In the genomic region with DNA sequence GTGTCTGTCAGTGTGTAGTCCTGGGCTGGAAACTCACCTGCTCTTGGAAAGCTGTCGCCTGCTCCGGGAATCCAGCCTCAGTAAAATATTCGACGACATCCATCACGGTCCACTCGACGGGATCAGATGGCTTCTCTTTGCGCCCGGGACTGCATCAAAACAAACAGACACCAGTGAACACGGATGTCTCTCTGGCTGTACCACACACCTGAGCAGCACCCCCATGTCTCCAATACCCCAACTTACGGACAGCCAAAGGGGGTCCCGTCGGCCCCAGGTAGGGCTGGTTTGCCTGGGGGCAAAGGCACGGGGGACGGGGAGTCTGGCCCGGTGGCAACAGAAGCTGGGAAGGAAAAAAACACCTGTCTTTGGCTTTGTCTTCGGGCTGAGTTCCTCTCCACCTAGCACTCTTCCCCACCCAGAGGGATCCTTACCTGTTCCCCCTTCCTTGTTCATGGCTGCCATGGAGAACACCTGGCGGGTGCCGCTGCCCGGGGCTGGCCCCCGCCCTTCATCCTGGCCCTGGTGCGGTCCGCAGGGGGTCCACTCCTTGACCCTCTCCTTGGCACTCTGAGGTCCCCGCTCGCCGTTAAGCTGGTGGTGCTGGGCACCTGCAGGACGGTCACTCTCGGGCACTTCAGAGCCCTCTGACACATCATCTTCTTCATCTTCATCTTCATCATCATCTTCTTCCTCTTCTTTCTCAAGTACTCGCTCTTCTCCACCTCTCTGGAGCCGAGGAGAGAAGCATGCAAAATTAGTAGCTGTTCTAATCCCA, we compare ENCODE assay signal across 9 cellular contexts. TPM values are rescaled to one million over a fixed set of nuclear protein-coding genes. Genes with fewer than 3 reads are reported as not detected.
DNase-seq lines count a peak whose midpoint lies in the region; ATAC-seq, FAIRE-seq and TF ChIP-seq lines count a peak whose summit lies in the region.
"Had no signal": no experiment of that assay in that cellular context is flagged by ENCODE, and none has a peak within 500 bp of the region (broad histone marks: within the 10 kb centered on the region; RNA-seq: fewer than 3 reads in every experiment).

No MANE protein-coding gene starts in this region.

- no peaks in the 10 kb centered on the region for H3K9me2 ChIP-seq in SK-N-SH
- H3K9me2 ChIP-seq in SU-DHL-6 (replicated peaks; ENCODE audit: insufficient read depth, low read length), result no peaks in the 10 kb centered on the region

- H2AFZ ChIP-seq in SK-N-SH (ENCODE audit: low read depth) (no peak overlapping the region), SU-DHL-6 (ENCODE audit: low read depth, low read length, severe bottlenecking) (no peak overlapping the region)
- H2AFZ ChIP-seq: parathyroid adenoma had no signal

- H3K4me1 ChIP-seq in SK-N-SH (ENCODE audit: control insufficient read depth in 1 of 2, insufficient read depth in 2 of 2, low read depth in 1 of 2, low read length in 1 of 2), result peaks cover 0 to 10% of the 10 kb centered on the region in 2 experiments; a peak in 1 of 4 replicates
- H3K4me1 ChIP-seq in small intestine (ENCODE audit: control insufficient read depth in 2 of 2, insufficient read depth in 1 of 2, low read depth in 1 of 2, low read length in 1 of 2), result no peaks in the 10 kb centered on the region

- WGBS in SK-N-SH (ENCODE audit: low lambda C conversion rate), result 89% methylated on average over 23 of the region's 30 CpGs
- 89% methylated on average over 28 to 30 of the region's 30 CpGs for WGBS in small intestine, 3 donors

- TF ChIP-seq POLR2A in GM12892 (IDR thresholded peaks at IDR 0.05; ENCODE audit: low read depth, low read length), result no peak

- POLR2A ChIA-PET in SK-N-SH (lab: Yijun Ruan, JAX), result no interaction called here

- no peak overlapping the region for H3K9ac ChIP-seq in SK-N-SH
- H3K9ac ChIP-seq in SU-DHL-6 (ENCODE audit: low read length), result peak overlapping the region; percentile 68
- H3K9ac ChIP-seq: parathyroid adenoma had no signal

- H3K9me3 ChIP-seq in SK-N-SH (peaks cover 8% of the 10 kb centered on the region; the same call in 1 of the 2 replicates), SU-DHL-6 (ENCODE audit: insufficient read depth, low read length) (no peaks in the 10 kb centered on the region), small intestine (ENCODE audit: control insufficient read depth, low read depth) (no peaks in the 10 kb centered on the region)

- DNase-seq in SK-N-SH, result no peak
- no peak for DNase-seq in fibroblast of pulmonary artery (ENCODE audit: low read depth)
- DNase-seq in small intestine, result no peak
- DNase-seq in GM12892 (ENCODE audit: insufficient read length), result no peak
- DNase-seq in AML-193 (lab: John Stamatoyannopoulos, UW), result no peak
- DNase-seq in activated CD8-positive, alpha-beta memory T cell treated with anti-CD3 and anti-CD28 coated beads, Interleukin-2, amount 50 U/mL, for 4 hours, result no peak

- H3K27me3 ChIP-seq in SK-N-SH (ENCODE audit: insufficient read depth) (no peaks in the 10 kb centered on the region), SU-DHL-6 (ENCODE audit: low read length) (no peaks in the 10 kb centered on the region), small intestine (ENCODE audit: control insufficient read depth in 2 of 2, insufficient read depth in 2 of 2, low read length in 2 of 2) (no peaks in the 10 kb centered on the region)

- H3F3A ChIP-seq in SK-N-SH (replicated peaks; ENCODE audit: insufficient read depth) (peaks cover 21% of the 10 kb centered on the region), SU-DHL-6 (ENCODE audit: insufficient read depth) (peaks cover 13% of the 10 kb centered on the region; the same call in 1 of the 2 replicates)

- FAIRE-seq in small intestine (lab: Jason Lieb, UNC) (no peak), GM12892 (lab: Jason Lieb, UNC) (no peak)

- H3K36me3 ChIP-seq in SK-N-SH (replicated peaks in 1 of 2; ENCODE audit: control insufficient read depth in 1 of 2, insufficient read depth in 2 of 2, low read length in 1 of 2) (peaks cover 16 to 18% of the 10 kb centered on the region in 2 experiments), SU-DHL-6 (ENCODE audit: low read length) (peaks cover 3% of the 10 kb centered on the region; the same call in 1 of the 2 replicates), small intestine (ENCODE audit: control insufficient read depth in 2 of 2, insufficient read depth in 2 of 2, low read length in 2 of 2) (peaks cover 0 to 5% of the 10 kb centered on the region in 2 donors)

- ATAC-seq in SK-N-SH treated with all-trans-retinoic acid at 6 μM for 48 hours, result no peak

- no peak for TF ChIP-seq CTCF in SK-N-SH (IDR thresholded peaks at IDR 0.05)
- TF ChIP-seq CTCF in SU-DHL-6 (IDR thresholded peaks at IDR 0.05; ENCODE audit: insufficient read depth, low read length, poor library complexity, severe bottlenecking), result no peak
- TF ChIP-seq CTCF in fibroblast of pulmonary artery (IDR thresholded peaks at IDR 0.05; ENCODE audit: low read length, missing control alignments), result no peak

- H3K79me2 ChIP-seq in SK-N-SH (ENCODE audit: insufficient read depth), result no peaks in the 10 kb centered on the region; the same call in 1 of the 2 replicates
- H3K79me2 ChIP-seq in SU-DHL-6 (ENCODE audit: insufficient read depth, low read length), result peaks cover 6% of the 10 kb centered on the region
- H3K79me2 ChIP-seq: parathyroid adenoma had no signal

- H3K27ac ChIP-seq in SK-N-SH (ENCODE audit: low read depth in 2 of 2, low read length in 1 of 2), result no peak overlapping the region
- peak overlapping the region; percentile 57; the same call in 1 of the 2 replicates for H3K27ac ChIP-seq in SU-DHL-6 (ENCODE audit: low read depth, low read length)
- no peak overlapping the region for H3K27ac ChIP-seq in small intestine (ENCODE audit: low read depth in 1 of 2, low read length in 1 of 2)
- H3K27ac ChIP-seq: parathyroid adenoma had no signal

- TF ChIP-seq EP300 in SK-N-SH (IDR thresholded peaks at IDR 0.05; ENCODE audit: borderline replicate concordance in 1 of 2, low read depth in 1 of 2, low read length in 1 of 2), result no peak

- H3K4me3 ChIP-seq in SK-N-SH (ENCODE audit: low read depth in 2 of 2, low read length in 1 of 2), result peak overlapping the region; percentile 57 to 64
- H3K4me3 ChIP-seq in SU-DHL-6 (ENCODE audit: insufficient read depth, low read length, poor library complexity, severe bottlenecking), result peak overlapping the region; percentile 79
- H3K4me3 ChIP-seq in fibroblast of pulmonary artery (replicated peaks; ENCODE audit: low read depth, low read length), result peak overlapping the region; percentile 75
- H3K4me3 ChIP-seq in small intestine (ENCODE audit: low read depth in 1 of 2, low read length in 2 of 2), result peak overlapping the region; percentile 62 to 73

- H4K20me1 ChIP-seq in SK-N-SH (ENCODE audit: insufficient read depth) (peaks cover 4% of the 10 kb centered on the region; the same call in 1 of the 2 replicates), SU-DHL-6 (ENCODE audit: low read depth, low read length) (no peaks in the 10 kb centered on the region)

- H3K4me2 ChIP-seq in SK-N-SH, result peak overlapping the region; percentile 71
- H3K4me2 ChIP-seq in SU-DHL-6 (ENCODE audit: low read depth, low read length, poor library complexity, severe bottlenecking), result peak overlapping the region; percentile 52

- CTCF ChIA-PET in SK-N-SH (lab: Yijun Ruan, JAX), result interaction anchor here (0.6 to 5.4 kb wide), 8 partner anchors 8 to 259 kb away, joined by 3 to 19 read pairs (median 8); partner anchors contain the start of genes ASF1B and MISP3

- TF ChIP-seq RAD21 in SK-N-SH (IDR thresholded peaks at IDR 0.05; ENCODE audit: low read length), result no peak

TF ChIP-seq in SK-N-SH, 30 proteins besides CTCF, POLR2A, EP300 and RAD21 (continues in another document):
- TF ChIP-seq RCOR1 (IDR thresholded peaks at IDR 0.05; ENCODE audit: low read length) (no peak), USF1 (IDR thresholded peaks at IDR 0.05; ENCODE audit: borderline replicate concordance, low read depth) (no peak)

TF ChIP-seq in SK-N-SH treated with all-trans-retinoic acid at 6 μM for 48 hours, 23 proteins besides CTCF, POLR2A, EP300 and RAD21 (continues in another document):
- no peak for TF ChIP-seq ESRRG (CRISPR knock-in tag; IDR thresholded peaks at IDR 0.05)
- TF ChIP-seq ZFP30 (CRISPR knock-in tag; IDR thresholded peaks at IDR 0.05), result no peak

RNA-seq across cellular contexts. Expression of gene SAMD1, which starts 1.7 kb away (rescaled TPM):
- polyA plus RNA-seq in SK-N-SH (2012; rRNA removed) (11.7 and 19.0 TPM in 2 replicates), small intestine (10 to 100 TPM; 19.7 to 45.4 (median 29.2) TPM)
- polyA plus RNA-seq in SK-N-SH (2012; cell fraction: cytosol; rRNA removed), result 12.1 and 16.7 TPM in 2 replicates
- 24.4 and 35.4 TPM in 2 replicates for polyA plus RNA-seq in SK-N-SH (2012; cell fraction: nucleus; rRNA removed)
- 24.1 TPM for polyA plus RNA-seq in GM12892 (2012; ENCODE audit: missing spikeins)

RNA-seq across cellular contexts. Expression of gene C19orf67, which starts 3.2 kb away (rescaled TPM):
- polyA plus RNA-seq in SK-N-SH (2012; rRNA removed) (not detected in 2 replicates), small intestine (not detected)
- not detected in 2 replicates for polyA plus RNA-seq in SK-N-SH (2012; cell fraction: cytosol; rRNA removed)
- polyA plus RNA-seq in SK-N-SH (2012; cell fraction: nucleus; rRNA removed), result not detected in 2 replicates
- not detected for polyA plus RNA-seq in GM12892 (2012; ENCODE audit: missing spikeins)

RNA-seq across cellular contexts. Expression of gene MISP3, which starts 16.2 kb away (rescaled TPM):
- polyA plus RNA-seq in SK-N-SH (2012; rRNA removed), result 1.6 and 2.6 TPM in 2 replicates
- 2.0 and 2.2 TPM in 2 replicates for polyA plus RNA-seq in SK-N-SH (2012; cell fraction: cytosol; rRNA removed)
- polyA plus RNA-seq in SK-N-SH (2012; cell fraction: nucleus; rRNA removed), result 2.5 and 5.0 TPM in 2 replicates
- 10 to 100 TPM; 13.8 to 60.4 (median 31.9) TPM for polyA plus RNA-seq in small intestine
- 0.64 TPM for polyA plus RNA-seq in GM12892 (2012; ENCODE audit: missing spikeins)

RNA-seq across cellular contexts. Expression of gene PALM3, which starts 26.9 kb away (rescaled TPM):
- 5.2 and 5.5 TPM in 2 replicates for polyA plus RNA-seq in SK-N-SH (2012; rRNA removed)
- polyA plus RNA-seq in SK-N-SH (2012; cell fraction: cytosol; rRNA removed), result 4.3 and 5.5 TPM in 2 replicates
- 3.1 and 3.6 TPM in 2 replicates for polyA plus RNA-seq in SK-N-SH (2012; cell fraction: nucleus; rRNA removed)
- 10 to 100 TPM in 1 of 3 donors, 1 to 10 TPM in 2; 1.7 to 28.2 (median 3.5) TPM for polyA plus RNA-seq in small intestine
- not detected for polyA plus RNA-seq in GM12892 (2012; ENCODE audit: missing spikeins)

RNA-seq across cellular contexts. Expression of gene PRKACA, which starts 28.7 kb away (rescaled TPM):
- polyA plus RNA-seq in SK-N-SH (2012; rRNA removed), result 17.2 and 48.4 TPM in 2 replicates
- 33.8 and 53.4 TPM in 2 replicates for polyA plus RNA-seq in SK-N-SH (2012; cell fraction: cytosol; rRNA removed)
- 32.5 and 44.9 TPM in 2 replicates for polyA plus RNA-seq in SK-N-SH (2012; cell fraction: nucleus; rRNA removed)
- polyA plus RNA-seq in small intestine, result 10 to 100 TPM; 34.7 to 51.3 (median 37.0) TPM
- polyA plus RNA-seq in GM12892 (2012; ENCODE audit: missing spikeins), result 35.1 TPM
